ENCODE assay signal across 9 cellular contexts in the genomic region with DNA sequence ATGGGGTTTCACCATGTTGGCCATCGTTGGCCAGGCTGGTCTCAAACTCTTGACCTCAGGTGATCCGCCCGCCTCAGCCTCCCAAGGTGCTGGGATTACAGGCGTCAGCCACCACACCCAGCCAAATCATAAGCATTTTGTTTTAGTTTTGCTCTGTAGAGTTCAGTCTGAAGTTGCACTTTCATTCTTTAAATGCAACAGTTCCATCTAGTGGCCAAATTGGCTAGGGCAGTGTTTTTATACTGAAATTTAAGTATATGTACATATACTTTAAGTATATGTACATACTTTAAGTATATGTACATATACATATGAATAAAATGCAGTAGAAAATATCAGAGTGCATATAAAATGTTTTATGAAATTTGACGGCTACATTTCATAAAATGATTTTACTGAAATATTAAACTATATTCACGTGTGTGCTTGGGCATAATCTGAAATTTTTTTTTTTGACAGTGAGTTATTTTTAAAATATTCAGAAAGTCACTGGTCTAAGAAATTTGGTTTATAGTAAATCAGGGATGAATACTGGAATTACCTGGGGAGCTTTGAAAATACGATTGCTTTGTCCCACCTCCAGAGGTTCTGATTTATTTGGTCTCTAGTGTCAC.
DNase-seq lines count a peak whose midpoint lies in the region; ATAC-seq and TF ChIP-seq lines count a peak whose summit lies in the region.
"Had no signal": no experiment of that assay in that cellular context is flagged by ENCODE, and none has a peak within 500 bp of the region (broad histone marks: within the 10 kb centered on the region; RNA-seq: fewer than 3 reads in every experiment).

No MANE protein-coding gene starts in this region.

- DNase-seq in NCI-H2171 treated with DMSO at 0.1 percent for 48 hours (lab: John Stamatoyannopoulos, UW) (peak; percentile 35), NCI-H2171 (lab: John Stamatoyannopoulos, UW) (no peak), NCI-H748 treated with DMSO at 0.1 percent for 48 hours (lab: John Stamatoyannopoulos, UW) (peak; percentile 9), left lung (peak in 1 of 2 donors; percentile 43)
- DNase-seq in stimulated activated naive CD4-positive, alpha-beta T cell treated with Interleukin-2 at 50 U/mL for 16 hours (lab: John Stamatoyannopoulos, UW), result no peak

- H3K36me3 ChIP-seq in left lung, result no peaks in the 10 kb centered on the region

- H3K27ac Mint-ChIP-seq in brain, result no peak overlapping the region

- no peaks in the 10 kb centered on the region for H3K9me3 ChIP-seq in left lung

- H3K4me3 Mint-ChIP-seq in brain, result no peak overlapping the region
- H3K4me3 Mint-ChIP-seq: CD8-positive, alpha-beta memory T cell had no signal

- intact Hi-C loops in left lung (cut with DNase I), result no loop called here

- peaks cover 0 to 3% (median 0%) of the 10 kb centered on the region in 5 experiments for H3K9me3 Mint-ChIP-seq in brain
- H3K9me3 Mint-ChIP-seq: CD8-positive, alpha-beta memory T cell had no signal

- peaks cover 5 to 17% of the 10 kb centered on the region in 2 donors for H3K4me1 ChIP-seq in left lung

- H3K36me3 Mint-ChIP-seq in brain, result no peaks in the 10 kb centered on the region
- H3K36me3 Mint-ChIP-seq: CD8-positive, alpha-beta memory T cell had no signal

- H3K27me3 ChIP-seq in left lung, result no peaks in the 10 kb centered on the region

- no peak overlapping the region for H3K27ac ChIP-seq in left lung

- peak; percentile 70 to 85 for TF ChIP-seq CTCF in brain (conservative IDR thresholded peaks at IDR 0.05)
- TF ChIP-seq CTCF in left lung (IDR thresholded peaks at IDR 0.05), result peak; percentile 50 to 68

- H3K4me3 ChIP-seq in left lung, result no peak overlapping the region

- H3K27me3 Mint-ChIP-seq in brain, result peaks cover 16% of the 10 kb centered on the region

- ATAC-seq in GM19372 (IDR thresholded peaks at IDR 0.05; ENCODE audit: low read depth, unreplicated experiment) (peak; percentile 60), HG03432 (IDR thresholded peaks at IDR 0.05; ENCODE audit: unreplicated experiment) (peak; percentile 62), left lung (peak; percentile 87)

- H3K4me1 Mint-ChIP-seq in brain, result peaks cover 26% of the 10 kb centered on the region
- H3K4me1 Mint-ChIP-seq: CD8-positive, alpha-beta memory T cell had no signal

Comparison
In these comparisons a context has a peak if more than half of its experiments do, and no peak if none do; other contexts are left out.
1. DNase-seq: peak in NCI-H2171 treated with DMSO at 0.1 percent for 48 hours (single experiment) and NCI-H748 treated with DMSO at 0.1 percent for 48 hours (single experiment); none in NCI-H2171 (single experiment) and stimulated activated naive CD4-positive, alpha-beta T cell treated with Interleukin-2 at 50 U/mL for 16 hours (single experiment).
2. Peak in every context shown above with its lines, with median percentiles within 50 percentile points of each other: ATAC-seq.